In genomic region chr1:87647436-87648177, GRCh38 we compare ENCODE assay signal across 20 cellular contexts.
"Had no signal": no experiment of that assay in that cellular context is flagged by ENCODE, and none has a peak within 500 bp of the region (broad histone marks: within the 10 kb centered on the region; RNA-seq: fewer than 3 reads in every experiment).

No MANE protein-coding gene starts in this region.

- H3K9me3 ChIP-seq: esophagus muscularis mucosa, gastroesophageal sphincter, mucosa of descending colon, neutrophil had no signal

- H3K27me3 Mint-ChIP-seq: dendritic cell treated with granulocyte-macrophage colony-stimulating factor and Interleukin-4, amounts not matched to agents 40 ng/mL and 50 ng/mL, for 4 days; type B pancreatic cell had no signal

- H3K36me3 Mint-ChIP-seq: naive thymus-derived CD8-positive, alpha-beta T cell; type B pancreatic cell had no signal

- H3K36me3 ChIP-seq: esophagus muscularis mucosa, gastroesophageal sphincter, neutrophil had no signal

- H3K79me2 ChIP-seq: hepatocyte had no signal

- H3K4me3 Mint-ChIP-seq: dendritic cell treated with granulocyte-macrophage colony-stimulating factor and Interleukin-4, amounts not matched to agents 40 ng/mL and 50 ng/mL, for 4 days; effector memory CD8-positive, alpha-beta T cell; naive thymus-derived CD8-positive, alpha-beta T cell; type B pancreatic cell had no signal

- H3K27me3 ChIP-seq: esophagus muscularis mucosa, gastroesophageal sphincter, hepatocyte, neutrophil had no signal

- DNase-seq: effector memory CD8-positive, alpha-beta T cell; kidney; left colon; mammary epithelial cell; mucosa of descending colon; naive thymus-derived CD8-positive, alpha-beta T cell; posterior cingulate gyrus; right cardiac atrium; stimulated activated CD4-positive, alpha-beta T cell treated with anti-CD3 and anti-CD28 coated beads, Interleukin-2, amount 100 ng/mL, for 48 hours; stimulated activated naive CD4-positive, alpha-beta T cell treated with Interleukin-2 at 50 U/mL for 16 hours had no signal

- FAIRE-seq: colon, kidney, urothelium cell line had no signal

- H3K9me3 Mint-ChIP-seq: dendritic cell treated with granulocyte-macrophage colony-stimulating factor and Interleukin-4, amounts not matched to agents 40 ng/mL and 50 ng/mL, for 4 days; effector memory CD8-positive, alpha-beta T cell; naive thymus-derived CD8-positive, alpha-beta T cell; type B pancreatic cell had no signal

- H3K27ac ChIP-seq: epithelial cell of prostate, esophagus muscularis mucosa, gastroesophageal sphincter, hepatocyte, neutrophil had no signal

- H3K27ac Mint-ChIP-seq: dendritic cell treated with granulocyte-macrophage colony-stimulating factor and Interleukin-4, amounts not matched to agents 40 ng/mL and 50 ng/mL, for 4 days; effector memory CD8-positive, alpha-beta T cell; type B pancreatic cell had no signal

- H2AFZ ChIP-seq: hepatocyte had no signal

- ATAC-seq: effector memory CD8-positive, alpha-beta T cell; gastroesophageal sphincter; left colon; mucosa of descending colon; naive thymus-derived CD8-positive, alpha-beta T cell; right cardiac atrium had no signal

- H3K4me2 ChIP-seq: hepatocyte, smooth muscle cell had no signal

- H3K4me3 ChIP-seq: esophagus muscularis mucosa, gastroesophageal sphincter, hepatocyte, mucosa of descending colon, smooth muscle cell had no signal
